ENCODE assay signal across 28 cellular contexts in genomic region chr1:85445906-85446305, GRCh38. TPM values are rescaled to one million over a fixed set of nuclear protein-coding genes. Genes with fewer than 3 reads are reported as not detected.
DNase-seq lines count a peak whose midpoint lies in the region; ATAC-seq, FAIRE-seq and TF ChIP-seq lines count a peak whose summit lies in the region.
"Had no signal": no experiment of that assay in that cellular context is flagged by ENCODE, and none has a peak within 500 bp of the region (broad histone marks: within the 10 kb centered on the region; RNA-seq: fewer than 3 reads in every experiment).

No MANE protein-coding gene starts in this region.

- H3K27ac Mint-ChIP-seq in astrocyte (ENCODE audit: unreplicated experiment): no peak overlapping the region
- H3K27ac Mint-ChIP-seq in stimulated activated naive CD8-positive, alpha-beta T cell treated with anti-CD3 and anti-CD28 coated beads, Interleukin-15, amount 100 ng/mL, for 72 hours: no peak overlapping the region
- H3K27ac Mint-ChIP-seq: activated naive CD4-positive, alpha-beta T cell treated with anti-CD3 and anti-CD28 coated beads for 36 hours; CD8-positive, alpha-beta T cell; immature natural killer cell; natural killer cell had no signal

- peaks cover 40% of the 10 kb centered on the region for H3K4me1 Mint-ChIP-seq in astrocyte (ENCODE audit: low read depth, unreplicated experiment)
- no peaks in the 10 kb centered on the region for H3K4me1 Mint-ChIP-seq in stimulated activated naive CD8-positive, alpha-beta T cell treated with anti-CD3 and anti-CD28 coated beads, Interleukin-15, amount 100 ng/mL, for 72 hours
- H3K4me1 Mint-ChIP-seq: immature natural killer cell, natural killer cell had no signal

- no peaks in the 10 kb centered on the region for H3K9me3 ChIP-seq in astrocyte (ENCODE audit: insufficient read depth, low read depth, low read length)
- no peaks in the 10 kb centered on the region for H3K9me3 ChIP-seq in fibroblast of lung (ENCODE audit: control insufficient read depth, insufficient read depth, low read depth, low read length)
- H3K9me3 ChIP-seq: left lung had no signal

- H3K9me3 Mint-ChIP-seq in astrocyte (ENCODE audit: unreplicated experiment): no peaks in the 10 kb centered on the region
- H3K9me3 Mint-ChIP-seq in stimulated activated naive CD8-positive, alpha-beta T cell treated with anti-CD3 and anti-CD28 coated beads, Interleukin-15, amount 100 ng/mL, for 72 hours: peaks cover 0 to 4% of the 10 kb centered on the region in 2 donors
- H3K9me3 Mint-ChIP-seq: activated naive CD4-positive, alpha-beta T cell treated with anti-CD3 and anti-CD28 coated beads for 36 hours; CD8-positive, alpha-beta T cell had no signal

- peaks cover 13% of the 10 kb centered on the region for H3K36me3 Mint-ChIP-seq in astrocyte (ENCODE audit: low read depth, unreplicated experiment)
- H3K36me3 Mint-ChIP-seq: CD8-positive, alpha-beta T cell; immature natural killer cell; natural killer cell had no signal

- no peak for ATAC-seq in HG03135 (IDR thresholded peaks at IDR 0.05; ENCODE audit: unreplicated experiment)
- no peak for ATAC-seq in stimulated activated naive CD8-positive, alpha-beta T cell treated with anti-CD3 and anti-CD28 coated beads, Interleukin-15, amount 100 ng/mL, for 72 hours
- ATAC-seq: activated CD4-positive, CD25-positive, alpha-beta regulatory T cell treated with anti-CD3 and anti-CD28 coated beads, Interleukin-2, amount 50 U/mL, for 24 hours; CD8-positive, alpha-beta T cell; left lung; natural killer cell had no signal

- H3K27me3 ChIP-seq in astrocyte (ENCODE audit: insufficient read depth, low read length): no peaks in the 10 kb centered on the region
- H3K27me3 ChIP-seq in fibroblast of lung (ENCODE audit: control insufficient read depth, insufficient read depth, low read length): no peaks in the 10 kb centered on the region
- H3K27me3 ChIP-seq: hepatocyte, left lung had no signal

- H3K4me2 ChIP-seq in astrocyte (ENCODE audit: low read length) (no peak overlapping the region), fibroblast of lung (ENCODE audit: extremely low read depth, insufficient read depth, low read length) (no peak overlapping the region)
- H3K4me2 ChIP-seq: hepatocyte, KMS-11 had no signal

- H4K20me1 ChIP-seq in astrocyte (ENCODE audit: insufficient read depth, low read length) (peaks cover 55% of the 10 kb centered on the region), fibroblast of lung (ENCODE audit: control insufficient read depth, extremely low read depth, insufficient read depth, low read length) (no peaks in the 10 kb centered on the region)

- no peak overlapping the region for H3K4me3 Mint-ChIP-seq in astrocyte (ENCODE audit: unreplicated experiment)
- H3K4me3 Mint-ChIP-seq in stimulated activated naive CD8-positive, alpha-beta T cell treated with anti-CD3 and anti-CD28 coated beads, Interleukin-15, amount 100 ng/mL, for 72 hours: no peak overlapping the region
- H3K4me3 Mint-ChIP-seq: activated naive CD4-positive, alpha-beta T cell treated with anti-CD3 and anti-CD28 coated beads for 36 hours; CD8-positive, alpha-beta T cell; immature natural killer cell; natural killer cell had no signal

- TF ChIP-seq CTCF in astrocyte (IDR thresholded peaks at IDR 0.05; ENCODE audit: insufficient read depth, low read depth, low read length) (no peak), fibroblast of lung (conservative IDR thresholded peaks at IDR 0.05 in 1 of 2, IDR thresholded peaks at IDR 0.05 in 1 of 2; ENCODE audit: low read depth in 1 of 2, low read length in 2 of 2) (no peak)

- H3K4me1 ChIP-seq in astrocyte (ENCODE audit: insufficient read depth, low read length) (peaks cover 33% of the 10 kb centered on the region), fibroblast of lung (ENCODE audit: control insufficient read depth, extremely low read depth, insufficient read depth, low read length) (peaks cover 21% of the 10 kb centered on the region)
- H3K4me1 ChIP-seq: left lung, parathyroid adenoma had no signal

- peaks cover 78% of the 10 kb centered on the region for H3K79me2 ChIP-seq in astrocyte (ENCODE audit: insufficient read depth, low read length)
- H3K79me2 ChIP-seq in fibroblast of lung (ENCODE audit: control insufficient read depth, insufficient read depth, low read length): peaks cover 44% of the 10 kb centered on the region
- H3K79me2 ChIP-seq: parathyroid adenoma had no signal

- H3K9ac ChIP-seq in astrocyte (ENCODE audit: low read length) (no peak overlapping the region), fibroblast of lung (ENCODE audit: insufficient read depth, low read length) (no peak overlapping the region)
- H3K9ac ChIP-seq: KMS-11, parathyroid adenoma had no signal

- H3K36me3 ChIP-seq in astrocyte (ENCODE audit: insufficient read depth, low read length) (peaks cover 13% of the 10 kb centered on the region), fibroblast of lung (ENCODE audit: control insufficient read depth, insufficient read depth, low read length) (peaks cover 2% of the 10 kb centered on the region)
- H3K36me3 ChIP-seq: left lung had no signal

- no peak for FAIRE-seq in astrocyte (lab: Jason Lieb, UNC)
- no peak for FAIRE-seq in HTR-8/SVneo (lab: Jason Lieb, UNC)
- FAIRE-seq: urothelium cell line had no signal

- H3K4me3 ChIP-seq in astrocyte (ENCODE audit: insufficient read depth, low read depth, low read length) (no peak overlapping the region), fibroblast of lung (replicated peaks in 1 of 4; ENCODE audit: control extremely low read depth in 1 of 4, insufficient read depth in 1 of 4, low read depth in 3 of 4, low read length in 4 of 4) (no peak overlapping the region), skeletal muscle cell (ENCODE audit: low read depth, low read length) (no peak overlapping the region)
- H3K4me3 ChIP-seq: hepatocyte, left lung had no signal

- no peak overlapping the region for H3K27ac ChIP-seq in astrocyte (ENCODE audit: low read depth, low read length)
- H3K27ac ChIP-seq in fibroblast of lung (ENCODE audit: insufficient read depth, low read length): peak overlapping the region; percentile 35
- H3K27ac ChIP-seq: hepatocyte, KMS-11, left lung, parathyroid adenoma had no signal

- H2AFZ ChIP-seq in astrocyte (ENCODE audit: low read depth, low read length) (no peak overlapping the region), fibroblast of lung (ENCODE audit: low read length) (no peak overlapping the region)
- H2AFZ ChIP-seq: hepatocyte, parathyroid adenoma had no signal

- DNase-seq in GM03348 (ENCODE audit: low spot score) (peak; percentile 41), astrocyte (ENCODE audit: low read depth) (peak; percentile 16), fibroblast of lung (ENCODE audit: low read depth in 2 of 2) (peak; percentile 37 to 62), skeletal muscle cell (ENCODE audit: low read depth) (peak; percentile 60), HTR-8/SVneo (ENCODE audit: insufficient read length, low spot score) (no peak)
- DNase-seq in stimulated activated naive CD8-positive, alpha-beta T cell treated with anti-CD3 and anti-CD28 coated beads, Interleukin-15, amount 100 ng/mL, for 72 hours: no peak
- DNase-seq: activated naive CD4-positive, alpha-beta T cell treated with anti-CD3 and anti-CD28 coated beads for 36 hours; activated T-cell treated with anti-CD3 and anti-CD28 coated beads, Interleukin-2, amount 50 U/mL, for 48 hours; aorta; CD8-positive, alpha-beta T cell; effector memory CD4-positive, alpha-beta T cell; GF-D8; immature natural killer cell; left lung; midbrain; natural killer cell; NCI-H1694 treated with DMSO at 0.1 percent for 48 hours; NCI-H226; NCI-H774; OCI-M1; Right ventricle myocardium superior; SW 1271 had no signal

- H3K27me3 Mint-ChIP-seq in astrocyte (ENCODE audit: low read depth, unreplicated experiment): no peaks in the 10 kb centered on the region
- H3K27me3 Mint-ChIP-seq in stimulated activated naive CD8-positive, alpha-beta T cell treated with anti-CD3 and anti-CD28 coated beads, Interleukin-15, amount 100 ng/mL, for 72 hours: peaks cover 8% of the 10 kb centered on the region

RNA-seq across cellular contexts. Expression of gene DDAH1, which starts 19.1 kb away (rescaled TPM):
- total RNA-seq in astrocyte: 76.7 and 112 TPM in 2 replicates
- total RNA-seq in fibroblast of lung: 22.6 and 50.0 TPM in 2 replicates
- polyA plus RNA-seq in fibroblast of lung: 164 and 218 TPM in 2 replicates
- polyA plus RNA-seq in fibroblast of lung (2012): 78.3 and 108 TPM in 2 replicates
- 84.3 and 113 TPM in 2 replicates for polyA minus RNA-seq in fibroblast of lung (ENCODE audit: low replicate concordance)
- total RNA-seq: activated naive CD4-positive, alpha-beta T cell treated with anti-CD3 and anti-CD28 coated beads for 36 hours; CD8-positive, alpha-beta T cell had no signal
- polyA plus RNA-seq: immature natural killer cell had no signal

Comparison
In these comparisons a context has a peak if more than half of its experiments do, and no peak if none do; other contexts are left out.
1. DNase-seq: peak in GM03348 (single experiment), astrocyte (single experiment), fibroblast of lung (2 of 2) and skeletal muscle cell (single experiment); none in HTR-8/SVneo (single experiment) and stimulated activated naive CD8-positive, alpha-beta T cell treated with anti-CD3 and anti-CD28 coated beads, Interleukin-15, amount 100 ng/mL, for 72 hours (0 of 2).